26 cellular contexts compared by ENCODE assay signal in the genomic region with DNA sequence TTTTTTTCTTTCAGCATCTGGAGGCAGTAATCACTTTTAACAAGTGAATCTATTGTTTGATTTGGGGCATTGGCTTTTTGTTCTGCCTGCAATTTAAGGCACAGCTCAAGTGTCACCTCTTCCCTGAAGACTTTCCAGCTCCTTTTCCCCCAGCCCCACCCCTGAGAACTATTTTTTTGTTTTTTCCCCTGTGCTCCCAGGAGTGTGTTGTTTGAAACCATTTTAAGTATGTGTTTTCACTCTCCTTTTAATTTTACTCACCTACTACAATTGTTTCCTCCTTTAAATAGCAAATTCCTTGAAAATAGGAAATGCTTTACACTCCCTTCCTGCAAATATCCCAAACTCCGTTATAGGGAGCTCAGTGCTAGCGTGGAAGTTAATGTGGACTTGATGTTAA.
"Had no signal": no experiment of that assay in that cellular context is flagged by ENCODE, and none has a peak within 500 bp of the region (broad histone marks: within the 10 kb centered on the region; RNA-seq: fewer than 3 reads in every experiment).

No MANE protein-coding gene starts in this region.

- H3K4me2 ChIP-seq: neural progenitor cell had no signal

- H3K27ac ChIP-seq: neural progenitor cell, ovary, parathyroid adenoma, psoas muscle, right lobe of liver, sigmoid colon, stomach, thoracic aorta, thyroid gland, tibial nerve, upper lobe of left lung, vagina had no signal

- FAIRE-seq: small intestine, urothelium cell line had no signal

- H3K79me2 ChIP-seq: parathyroid adenoma had no signal

- H2AFZ ChIP-seq: neural progenitor cell, parathyroid adenoma had no signal

- DNase-seq: natural killer cell; occipital lobe; ovary; posterior cingulate gyrus; psoas muscle; right cardiac atrium; right lobe of liver; sigmoid colon; small intestine; stimulated activated CD4-positive, alpha-beta T cell treated with anti-CD3 and anti-CD28 coated beads, Interleukin-15, amount 100 ng/mL, for 24 hours; stimulated activated CD4-positive, alpha-beta T cell treated with anti-CD3 and anti-CD28 coated beads, Interleukin-2, amount 100 ng/mL, for 24 hours; stimulated activated CD4-positive, alpha-beta T cell treated with anti-CD3 and anti-CD28 coated beads, Interleukin-2, amount 100 ng/mL, for 48 hours; stimulated activated CD4-positive, alpha-beta T cell treated with anti-CD3 and anti-CD28 coated beads, Interleukin-4, amount 100 ng/mL, for 24 hours; stimulated activated naive B cell treated with anti-CD40 and anti-IgM and Interleukin-4, amounts not matched to agents 10 μg/mL and 1 μg/mL and 100 μg/mL, for 72 hours; stimulated activated naive CD4-positive, alpha-beta T cell treated with Interleukin-2 at 50 U/mL for 16 hours; stomach; thyroid gland; trophoblast cell; upper lobe of left lung had no signal

- H3K4me3 ChIP-seq: neural progenitor cell, ovary, psoas muscle, right lobe of liver, sigmoid colon, stomach, thoracic aorta, thyroid gland, tibial nerve, upper lobe of left lung, vagina had no signal

- H3K9me3 ChIP-seq: ovary, right lobe of liver, thyroid gland had no signal

- H3K4me1 ChIP-seq: neural progenitor cell, parathyroid adenoma, psoas muscle, right lobe of liver, sigmoid colon, stomach, thyroid gland, tibial nerve, upper lobe of left lung, vagina had no signal

- ATAC-seq: natural killer cell; psoas muscle; right cardiac atrium; right lobe of liver; stimulated activated effector memory CD8-positive, alpha-beta T cell treated with anti-CD3 and anti-CD28 coated beads, Interleukin-12 subunit alpha, Interleukin-12 subunit beta, amount 100 ng/mL, for 72 hours; stimulated activated naive B cell treated with anti-CD40 and anti-IgM and Interleukin-4, amounts not matched to agents 10 μg/mL and 1 μg/mL and 100 μg/mL, for 72 hours had no signal

- H3K27me3 ChIP-seq: neural progenitor cell, ovary, right lobe of liver, sigmoid colon, stomach, thyroid gland, tibial nerve, upper lobe of left lung, vagina had no signal

- H3K9ac ChIP-seq: neural progenitor cell, parathyroid adenoma had no signal

- H3K36me3 ChIP-seq: neural progenitor cell, ovary, right lobe of liver, sigmoid colon, stomach, thoracic aorta, thyroid gland, tibial nerve, upper lobe of left lung, vagina had no signal
